In genomic region chr9:120818595-120818994, GRCh38 we compare ENCODE assay signal across 15 cellular contexts. TPM values are rescaled to one million over a fixed set of nuclear protein-coding genes. Genes with fewer than 3 reads are reported as not detected.
DNase-seq lines count a peak whose midpoint lies in the region; ATAC-seq, FAIRE-seq and TF ChIP-seq lines count a peak whose summit lies in the region.
"Had no signal": no experiment of that assay in that cellular context is flagged by ENCODE, and none has a peak within 500 bp of the region (broad histone marks: within the 10 kb centered on the region; RNA-seq: fewer than 3 reads in every experiment).

No MANE protein-coding gene starts in this region.

- TF ChIP-seq CTCF in HepG2 (CRISPR knock-in tag; IDR thresholded peaks at IDR 0.05) (no peak), right lobe of liver (IDR thresholded peaks at IDR 0.05) (no peak)

- H3K4me3 ChIP-seq in HepG2 (replicated peaks in 1 of 3; ENCODE audit: insufficient read depth in 1 of 3, low read depth in 2 of 3, low read length in 3 of 3): no peak overlapping the region
- H3K4me3 ChIP-seq in right lobe of liver: no peak overlapping the region
- H3K4me3 ChIP-seq: BLaER1, GM12878, HAP-1 had no signal

- in situ Hi-C loops in HepG2 (cut with HindIII; ENCODE audit: extremely low pct_ligation_motif_present, low pct_unique_long_range_greater_than_20kb): no loop called here

- FAIRE-seq in HepG2 (lab: Jason Lieb, UNC) (no peak), islet of Langerhans (lab: Jason Lieb, UNC) (peak; percentile 33)
- FAIRE-seq: GM12878, GM18507, HTR-8/SVneo had no signal

- no peak overlapping the region for H3K9ac ChIP-seq in HepG2 (ENCODE audit: insufficient read depth, low read depth, low read length)
- H3K9ac ChIP-seq: BLaER1 had no signal

- H3K4me1 Mint-ChIP-seq in T-helper 17 cell: no peaks in the 10 kb centered on the region

- WGBS in HepG2 (ENCODE audit: low lambda C conversion rate): 91% methylated on average over 1 of the region's 1 CpG
- 88% methylated on average over 1 of the region's 1 CpG for WGBS in right lobe of liver (ENCODE audit: insufficient coverage, low coverage, low lambda C conversion rate, missing lambda C conversion rate)

- H4K20me1 ChIP-seq in HepG2 (ENCODE audit: insufficient read depth, low read length): no peaks in the 10 kb centered on the region
- H4K20me1 ChIP-seq: BLaER1 had no signal

- no peak for TF ChIP-seq RAD21 in HepG2 (CRISPR knock-in tag; IDR thresholded peaks at IDR 0.05)

- no peaks in the 10 kb centered on the region for H3K79me2 ChIP-seq in HepG2 (ENCODE audit: insufficient read depth, low read length)

- TF ChIP-seq POLR2A in HepG2 (IDR thresholded peaks at IDR 0.05; ENCODE audit: insufficient read depth in 1 of 2, low read depth in 2 of 2, low read length in 2 of 2) (no peak), right lobe of liver (IDR thresholded peaks at IDR 0.05) (no peak)

- no peaks in the 10 kb centered on the region for H3K27me3 Mint-ChIP-seq in T-helper 17 cell

- H3K27ac Mint-ChIP-seq in T-helper 17 cell: peak overlapping the region; percentile 29
- H3K27ac Mint-ChIP-seq: HFFc6 had no signal

- no peaks in the 10 kb centered on the region for H3K9me3 ChIP-seq in HepG2 (ENCODE audit: low read length)
- H3K9me3 ChIP-seq in right lobe of liver: no peaks in the 10 kb centered on the region
- H3K9me3 ChIP-seq in T-helper 17 cell (ENCODE audit: control insufficient read depth, low read length, poor library complexity, severe bottlenecking): no peaks in the 10 kb centered on the region
- H3K9me3 ChIP-seq: BLaER1, HAP-1 had no signal

- H3K36me3 ChIP-seq in HepG2 (replicated peaks in 1 of 2; ENCODE audit: control insufficient read depth in 1 of 2, insufficient read depth in 2 of 2, low read length in 2 of 2): peaks cover 0 to 34% of the 10 kb centered on the region in 2 experiments; a peak in 3 of 5 replicates
- peaks cover 0 to 52% (median 9%) of the 10 kb centered on the region in 4 donors for H3K36me3 ChIP-seq in right lobe of liver
- H3K36me3 ChIP-seq: BLaER1, HAP-1 had no signal

- DNase-seq in HepG2 (ENCODE audit: low spot score) (no peak), right lobe of liver (no peak), T-helper 17 cell (no peak), cerebellum (ENCODE audit: low spot score) (no peak)
- DNase-seq: AML-193, DMS79, GOT3, HFFc6 had no signal

- TF ChIP-seq EP300 in HepG2 (IDR thresholded peaks at IDR 0.05; ENCODE audit: low read depth in 2 of 2, low read length in 2 of 2) (no peak), HepG2 (CRISPR knock-in tag; IDR thresholded peaks at IDR 0.05; ENCODE audit: borderline replicate concordance) (no peak)

- no peak overlapping the region for H2AFZ ChIP-seq in HepG2 (ENCODE audit: low read length)

- ATAC-seq in HepG2 (no peak), right lobe of liver (no peak), T-helper 17 cell (no peak), HG02798 (IDR thresholded peaks at IDR 0.05; ENCODE audit: poor library complexity, unreplicated experiment) (no peak)
- ATAC-seq: GM12878 had no signal

- CTCF ChIA-PET in HepG2 (lab: Yijun Ruan, JAX; ENCODE audit: low intra/inter-chr PET ratio, low total read pairs): no interaction called here

- H3K4me2 ChIP-seq in HepG2 (ENCODE audit: low read depth, low read length): no peak overlapping the region
- H3K4me2 ChIP-seq: BLaER1 had no signal

- H3K36me3 Mint-ChIP-seq in T-helper 17 cell (ENCODE audit: low read depth): peaks cover 12% of the 10 kb centered on the region

- H3K4me1 ChIP-seq in HepG2 (ENCODE audit: insufficient read depth, low read length) (peaks cover 13% of the 10 kb centered on the region), right lobe of liver (peaks cover 0 to 5% (median 0%) of the 10 kb centered on the region in 4 donors)

- H3K27ac ChIP-seq in HepG2 (ENCODE audit: extremely low read length, insufficient read depth, low read length) (no peak overlapping the region), right lobe of liver (no peak overlapping the region)
- H3K27ac ChIP-seq: BLaER1 had no signal

- BruUV-seq in HepG2 (replicated peaks; lab: Mats Ljungman, UMichigan): no TSS peak

- POLR2A ChIA-PET in HepG2 (lab: Yijun Ruan, JAX): no interaction called here

- no peak overlapping the region for H3K4me3 Mint-ChIP-seq in T-helper 17 cell
- H3K4me3 Mint-ChIP-seq: HFFc6 had no signal

- H3K27me3 ChIP-seq in HepG2 (ENCODE audit: control insufficient read depth in 1 of 2, insufficient read depth in 2 of 2, low read length in 2 of 2) (no peaks in the 10 kb centered on the region), right lobe of liver (no peaks in the 10 kb centered on the region)
- H3K27me3 ChIP-seq: BLaER1 had no signal

- intact Hi-C loops in HepG2 (cut with micrococcal nuclease; ENCODE audit: unreplicated experiment) (no loop called here), right lobe of liver (cut with DNase I) (no loop called here)

RNA-seq across cellular contexts. Expression of gene PSMD5, which starts 24.1 kb away (rescaled TPM):
- total RNA-seq in HepG2 (2016; rRNA removed; fragmentation: Illumina TruSeq; extraction: Trizol) (18.1 and 32.6 TPM in 2 replicates), right lobe of liver (10 to 100 TPM; 14.1 to 29.2 (median 21.5) TPM), T-helper 17 cell (10 to 100 TPM; 37.2 to 51.5 TPM), cerebellum (25.8 TPM)
- 4.5 and 4.8 TPM in 2 replicates for total RNA-seq in HepG2 (2016; cell fraction: cytosol; rRNA removed; fragmentation: Illumina TruSeq; extraction: Trizol; ENCODE audit: low read depth)
- total RNA-seq in HepG2 (2016; cell fraction: insoluble cytoplasmic fraction; rRNA removed; fragmentation: Illumina TruSeq; extraction: Trizol): 18.2 and 34.4 TPM in 2 replicates
- total RNA-seq in HepG2 (2016; cell fraction: membrane; rRNA removed; fragmentation: Illumina TruSeq; extraction: Trizol): 10.6 and 10.9 TPM in 2 replicates
- 12.4 and 13.6 TPM in 2 replicates for total RNA-seq in HepG2 (2016; cell fraction: nucleus; rRNA removed; fragmentation: Illumina TruSeq; extraction: Trizol)
- 10.6 and 12.7 TPM in 2 replicates for polyA plus RNA-seq in HepG2 (2011; rRNA removed)
- 5.4 and 8.9 TPM in 2 replicates for polyA plus RNA-seq in HepG2 (2011; cell fraction: cytosol; rRNA removed)
- 3.1 and 5.2 TPM in 2 replicates for polyA plus RNA-seq in HepG2 (2011; cell fraction: nucleus; rRNA removed)
- 9.2 and 10.8 TPM in 2 replicates for polyA plus RNA-seq in HepG2 (2012)
- 1.4 and 1.6 TPM in 2 replicates for polyA plus RNA-seq in HepG2 (2016; cell fraction: cytosol; fragmentation: Illumina TruSeq; extraction: Trizol; ENCODE audit: low read depth)
- polyA plus RNA-seq in HepG2 (2016; cell fraction: insoluble cytoplasmic fraction; fragmentation: Illumina TruSeq; extraction: Trizol; ENCODE audit: low read depth): 28.5 and 31.9 TPM in 2 replicates
- 5.5 and 6.3 TPM in 2 replicates for polyA plus RNA-seq in HepG2 (2016; cell fraction: membrane; fragmentation: Illumina TruSeq; extraction: Trizol; ENCODE audit: low read depth)
- 15.3 and 18.2 TPM in 2 replicates for polyA plus RNA-seq in HepG2 (2016; cell fraction: nucleus; fragmentation: Illumina TruSeq; extraction: Trizol; ENCODE audit: insufficient read depth, low read depth)
- 11.4 and 32.6 TPM in 2 replicates for polyA minus RNA-seq in HepG2 (2011; rRNA and poly(A)+ RNA removed; ENCODE audit: low replicate concordance)
- polyA minus RNA-seq in HepG2 (2011; cell fraction: cytosol; rRNA and poly(A)+ RNA removed): 10.7 and 13.2 TPM in 2 replicates
- polyA minus RNA-seq in HepG2 (2011; cell fraction: nucleus; rRNA and poly(A)+ RNA removed): 14.9 and 16.2 TPM in 2 replicates

RNA-seq across cellular contexts. Expression of gene FBXW2, which starts 25.4 kb away (rescaled TPM):
- 43.1 and 55.2 TPM in 2 replicates for total RNA-seq in HepG2 (2016; rRNA removed; fragmentation: Illumina TruSeq; extraction: Trizol)
- 13.6 and 16.4 TPM in 2 replicates for total RNA-seq in HepG2 (2016; cell fraction: cytosol; rRNA removed; fragmentation: Illumina TruSeq; extraction: Trizol; ENCODE audit: low read depth)
- 46.9 and 47.7 TPM in 2 replicates for total RNA-seq in HepG2 (2016; cell fraction: insoluble cytoplasmic fraction; rRNA removed; fragmentation: Illumina TruSeq; extraction: Trizol)
- 41.5 and 42.1 TPM in 2 replicates for total RNA-seq in HepG2 (2016; cell fraction: membrane; rRNA removed; fragmentation: Illumina TruSeq; extraction: Trizol)
- 48.1 and 51.0 TPM in 2 replicates for total RNA-seq in HepG2 (2016; cell fraction: nucleus; rRNA removed; fragmentation: Illumina TruSeq; extraction: Trizol)
- 30.9 and 35.4 TPM in 2 replicates for polyA plus RNA-seq in HepG2 (2011; rRNA removed)
- 23.4 and 28.9 TPM in 2 replicates for polyA plus RNA-seq in HepG2 (2011; cell fraction: cytosol; rRNA removed)
- 30.6 and 35.1 TPM in 2 replicates for polyA plus RNA-seq in HepG2 (2011; cell fraction: nucleus; rRNA removed)
- 20.7 and 22.2 TPM in 2 replicates for polyA plus RNA-seq in HepG2 (2012)
- 17.7 and 25.1 TPM in 2 replicates for polyA plus RNA-seq in HepG2 (2016; cell fraction: cytosol; fragmentation: Illumina TruSeq; extraction: Trizol; ENCODE audit: low read depth)
- 47.5 and 52.1 TPM in 2 replicates for polyA plus RNA-seq in HepG2 (2016; cell fraction: insoluble cytoplasmic fraction; fragmentation: Illumina TruSeq; extraction: Trizol; ENCODE audit: low read depth)
- polyA plus RNA-seq in HepG2 (2016; cell fraction: membrane; fragmentation: Illumina TruSeq; extraction: Trizol; ENCODE audit: low read depth): 40.6 and 40.8 TPM in 2 replicates
- polyA plus RNA-seq in HepG2 (2016; cell fraction: nucleus; fragmentation: Illumina TruSeq; extraction: Trizol; ENCODE audit: insufficient read depth, low read depth): 68.4 and 72.5 TPM in 2 replicates
- polyA minus RNA-seq in HepG2 (2011; rRNA and poly(A)+ RNA removed; ENCODE audit: low replicate concordance): 26.3 and 75.5 TPM in 2 replicates
- 16.9 and 17.3 TPM in 2 replicates for polyA minus RNA-seq in HepG2 (2011; cell fraction: cytosol; rRNA and poly(A)+ RNA removed)
- 62.8 and 65.0 TPM in 2 replicates for polyA minus RNA-seq in HepG2 (2011; cell fraction: nucleus; rRNA and poly(A)+ RNA removed)
- 10 to 100 TPM; 26.5 to 42.5 (median 35.6) TPM for total RNA-seq in right lobe of liver
- 10 to 100 TPM; 60.6 to 71.2 TPM for total RNA-seq in T-helper 17 cell
- 51.5 TPM for total RNA-seq in cerebellum

RNA-seq across cellular contexts. Expression of gene PHF19, which starts 58.4 kb away (rescaled TPM):
- total RNA-seq in HepG2 (2016; rRNA removed; fragmentation: Illumina TruSeq; extraction: Trizol) (38.9 and 41.3 TPM in 2 replicates), right lobe of liver (1 to 10 TPM; 2.2 to 8.0 (median 5.2) TPM), T-helper 17 cell (10 to 100 TPM; 69.9 to 96.9 TPM), cerebellum (20.5 TPM)
- total RNA-seq in HepG2 (2016; cell fraction: cytosol; rRNA removed; fragmentation: Illumina TruSeq; extraction: Trizol; ENCODE audit: low read depth): 37.4 and 48.9 TPM in 2 replicates
- total RNA-seq in HepG2 (2016; cell fraction: insoluble cytoplasmic fraction; rRNA removed; fragmentation: Illumina TruSeq; extraction: Trizol): 37.1 and 41.5 TPM in 2 replicates
- total RNA-seq in HepG2 (2016; cell fraction: membrane; rRNA removed; fragmentation: Illumina TruSeq; extraction: Trizol): 43.2 and 56.9 TPM in 2 replicates
- 34.7 and 40.7 TPM in 2 replicates for total RNA-seq in HepG2 (2016; cell fraction: nucleus; rRNA removed; fragmentation: Illumina TruSeq; extraction: Trizol)
- 25.5 and 29.7 TPM in 2 replicates for polyA plus RNA-seq in HepG2 (2011; rRNA removed)
- polyA plus RNA-seq in HepG2 (2011; cell fraction: cytosol; rRNA removed): 20.2 and 33.0 TPM in 2 replicates
- polyA plus RNA-seq in HepG2 (2011; cell fraction: nucleus; rRNA removed): 61.0 and 76.3 TPM in 2 replicates
- 20.3 and 24.3 TPM in 2 replicates for polyA plus RNA-seq in HepG2 (2012)
- 79.2 and 107 TPM in 2 replicates for polyA plus RNA-seq in HepG2 (2016; cell fraction: cytosol; fragmentation: Illumina TruSeq; extraction: Trizol; ENCODE audit: low read depth)
- 42.2 and 45.3 TPM in 2 replicates for polyA plus RNA-seq in HepG2 (2016; cell fraction: insoluble cytoplasmic fraction; fragmentation: Illumina TruSeq; extraction: Trizol; ENCODE audit: low read depth)
- 66.8 and 74.2 TPM in 2 replicates for polyA plus RNA-seq in HepG2 (2016; cell fraction: membrane; fragmentation: Illumina TruSeq; extraction: Trizol; ENCODE audit: low read depth)
- 60.4 and 66.8 TPM in 2 replicates for polyA plus RNA-seq in HepG2 (2016; cell fraction: nucleus; fragmentation: Illumina TruSeq; extraction: Trizol; ENCODE audit: insufficient read depth, low read depth)
- 67.2 and 159 TPM in 2 replicates for polyA minus RNA-seq in HepG2 (2011; rRNA and poly(A)+ RNA removed; ENCODE audit: low replicate concordance)
- 15.8 and 17.7 TPM in 2 replicates for polyA minus RNA-seq in HepG2 (2011; cell fraction: cytosol; rRNA and poly(A)+ RNA removed)
- 34.7 and 42.2 TPM in 2 replicates for polyA minus RNA-seq in HepG2 (2011; cell fraction: nucleus; rRNA and poly(A)+ RNA removed)
